Comparison of ENCODE assay signal across 1 cellular context in genomic region chr7:142782922-142783900, GRCh38.
TF ChIP-seq lines count a peak whose summit lies in the region.

No MANE protein-coding gene starts in this region.

TF ChIP-seq in K562, 482 proteins besides CTCF, POLR2A, EP300 and RAD21 (continued from another document and continues in another):
- TF ChIP-seq THRB (CRISPR knock-in tag; conservative IDR thresholded peaks at IDR 0.05) (no peak), DEAF1 (CRISPR knock-in tag; IDR thresholded peaks at IDR 0.05) (peak; percentile 100), HMG20A (CRISPR knock-in tag; conservative IDR thresholded peaks at IDR 0.05) (peak; percentile 69; the same call in 1 of the 2 replicates), ZNF263 (CRISPR knock-in tag; IDR thresholded peaks at IDR 0.05; ENCODE audit: borderline replicate concordance) (peak; percentile 13; the same call in 1 of the 2 replicates), SIN3B (IDR thresholded peaks at IDR 0.05; ENCODE audit: low read depth) (no peak), TEAD1 (CRISPR knock-in tag; IDR thresholded peaks at IDR 0.05) (peak in 1 of 2 experiments; percentile 76; a peak in 1 of 4 replicates), RBM22 (IDR thresholded peaks at IDR 0.05; ENCODE audit: low read depth, low read length, poor library complexity, severe bottlenecking) (no peak), CEBPG (CRISPR knock-in tag; IDR thresholded peaks at IDR 0.05) (0 out of 2 replicates have a peak, but pooled peaks have one; percentile 30), CEBPG (tag; conservative IDR thresholded peaks at IDR 0.05 in 1 of 2, IDR thresholded peaks at IDR 0.05 in 1 of 2) (0 out of 4 replicates have a peak, but pooled peaks of 1 of the 2 experiments have one; percentile 5), ELK3 (CRISPR knock-in tag; IDR thresholded peaks at IDR 0.05) (0 out of 2 replicates have a peak, but pooled peaks have one; percentile 41), POLR2AphosphoS2 (IDR thresholded peaks at IDR 0.05; ENCODE audit: low read length) (no peak), ZNF584 (CRISPR knock-in tag; IDR thresholded peaks at IDR 0.05; ENCODE audit: low read depth) (no peak), ZKSCAN8 (CRISPR knock-in tag; IDR thresholded peaks at IDR 0.05) (no peak), HINFP (tag; conservative IDR thresholded peaks at IDR 0.05; ENCODE audit: low read depth) (peak; percentile 90), RB1 (IDR thresholded peaks at IDR 0.05; ENCODE audit: low read depth) (peak; percentile 63), XRCC3 (IDR thresholded peaks at IDR 0.05) (no peak), TEAD4 (IDR thresholded peaks at IDR 0.05; ENCODE audit: low read length) (peak; percentile 26), TEAD4 (CRISPR knock-in tag; IDR thresholded peaks at IDR 0.05; ENCODE audit: borderline replicate concordance) (no peak), ZNF76 (CRISPR knock-in tag; IDR thresholded peaks at IDR 0.05; ENCODE audit: borderline replicate concordance) (0 out of 2 replicates have a peak, but pooled peaks have one; percentile 28), DMBX1 (CRISPR knock-in tag; IDR thresholded peaks at IDR 0.05; ENCODE audit: borderline replicate concordance) (peak; percentile 46; the same call in 1 of the 2 replicates), GATA2 (CRISPR knock-in tag; IDR thresholded peaks at IDR 0.05) (no peak), SMARCB1 (IDR thresholded peaks at IDR 0.05; ENCODE audit: insufficient read length, low read depth) (no peak), ZNF740 (CRISPR knock-in tag; IDR thresholded peaks at IDR 0.05) (peak; percentile 54; the same call in 1 of the 2 replicates), ZNF740 (tag; IDR thresholded peaks at IDR 0.05) (no peak), ZNF780A (CRISPR knock-in tag; IDR thresholded peaks at IDR 0.05) (peak; percentile 84; the same call in 1 of the 2 replicates), SP2 (IDR thresholded peaks at IDR 0.05; ENCODE audit: extremely low read depth, low read depth, low read length, poor library complexity, severe bottlenecking) (no peak), ZBTB5 (IDR thresholded peaks at IDR 0.05) (0 out of 2 replicates have a peak, but pooled peaks have one; percentile 10), ZBTB8A (IDR thresholded peaks at IDR 0.05; ENCODE audit: partially characterized antibody) (no peak)
- TF ChIP-seq, protein P1, sequence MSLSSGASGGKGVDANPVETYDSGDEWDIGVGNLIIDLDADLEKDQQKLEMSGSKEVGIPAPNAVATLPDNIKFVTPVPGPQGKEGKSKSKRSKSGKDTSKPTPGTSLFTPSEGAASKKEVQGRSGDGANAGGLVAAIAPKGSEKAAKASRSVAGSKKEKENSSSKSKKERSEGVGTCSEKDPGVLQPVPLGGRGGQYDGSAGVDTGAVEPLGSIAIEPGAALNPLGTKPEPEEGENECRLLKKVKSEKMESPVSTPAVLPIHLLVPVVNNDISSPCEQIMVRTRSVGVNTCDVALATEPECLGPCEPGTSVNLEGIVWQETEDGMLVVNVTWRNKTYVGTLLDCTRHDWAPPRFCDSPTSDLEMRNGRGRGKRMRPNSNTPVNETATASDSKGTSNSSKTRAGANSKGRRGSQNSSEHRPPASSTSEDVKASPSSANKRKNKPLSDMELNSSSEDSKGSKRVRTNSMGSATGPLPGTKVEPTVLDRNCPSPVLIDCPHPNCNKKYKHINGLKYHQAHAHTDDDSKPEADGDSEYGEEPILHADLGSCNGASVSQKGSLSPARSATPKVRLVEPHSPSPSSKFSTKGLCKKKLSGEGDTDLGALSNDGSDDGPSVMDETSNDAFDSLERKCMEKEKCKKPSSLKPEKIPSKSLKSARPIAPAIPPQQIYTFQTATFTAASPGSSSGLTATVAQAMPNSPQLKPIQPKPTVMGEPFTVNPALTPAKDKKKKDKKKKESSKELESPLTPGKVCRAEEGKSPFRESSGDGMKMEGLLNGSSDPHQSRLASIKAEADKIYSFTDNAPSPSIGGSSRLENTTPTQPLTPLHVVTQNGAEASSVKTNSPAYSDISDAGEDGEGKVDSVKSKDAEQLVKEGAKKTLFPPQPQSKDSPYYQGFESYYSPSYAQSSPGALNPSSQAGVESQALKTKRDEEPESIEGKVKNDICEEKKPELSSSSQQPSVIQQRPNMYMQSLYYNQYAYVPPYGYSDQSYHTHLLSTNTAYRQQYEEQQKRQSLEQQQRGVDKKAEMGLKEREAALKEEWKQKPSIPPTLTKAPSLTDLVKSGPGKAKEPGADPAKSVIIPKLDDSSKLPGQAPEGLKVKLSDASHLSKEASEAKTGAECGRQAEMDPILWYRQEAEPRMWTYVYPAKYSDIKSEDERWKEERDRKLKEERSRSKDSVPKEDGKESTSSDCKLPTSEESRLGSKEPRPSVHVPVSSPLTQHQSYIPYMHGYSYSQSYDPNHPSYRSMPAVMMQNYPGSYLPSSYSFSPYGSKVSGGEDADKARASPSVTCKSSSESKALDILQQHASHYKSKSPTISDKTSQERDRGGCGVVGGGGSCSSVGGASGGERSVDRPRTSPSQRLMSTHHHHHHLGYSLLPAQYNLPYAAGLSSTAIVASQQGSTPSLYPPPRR (CRISPR knock-in tag; IDR thresholded peaks at IDR 0.05; ENCODE audit: borderline replicate concordance), result peak; percentile 89; the same call in 1 of the 2 replicates
- TF ChIP-seq, protein P2, sequence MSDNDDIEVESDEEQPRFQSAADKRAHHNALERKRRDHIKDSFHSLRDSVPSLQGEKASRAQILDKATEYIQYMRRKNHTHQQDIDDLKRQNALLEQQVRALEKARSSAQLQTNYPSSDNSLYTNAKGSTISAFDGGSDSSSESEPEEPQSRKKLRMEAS (CRISPR knock-in tag; IDR thresholded peaks at IDR 0.05), result peak; percentile 69
- TF ChIP-seq, protein P3, sequence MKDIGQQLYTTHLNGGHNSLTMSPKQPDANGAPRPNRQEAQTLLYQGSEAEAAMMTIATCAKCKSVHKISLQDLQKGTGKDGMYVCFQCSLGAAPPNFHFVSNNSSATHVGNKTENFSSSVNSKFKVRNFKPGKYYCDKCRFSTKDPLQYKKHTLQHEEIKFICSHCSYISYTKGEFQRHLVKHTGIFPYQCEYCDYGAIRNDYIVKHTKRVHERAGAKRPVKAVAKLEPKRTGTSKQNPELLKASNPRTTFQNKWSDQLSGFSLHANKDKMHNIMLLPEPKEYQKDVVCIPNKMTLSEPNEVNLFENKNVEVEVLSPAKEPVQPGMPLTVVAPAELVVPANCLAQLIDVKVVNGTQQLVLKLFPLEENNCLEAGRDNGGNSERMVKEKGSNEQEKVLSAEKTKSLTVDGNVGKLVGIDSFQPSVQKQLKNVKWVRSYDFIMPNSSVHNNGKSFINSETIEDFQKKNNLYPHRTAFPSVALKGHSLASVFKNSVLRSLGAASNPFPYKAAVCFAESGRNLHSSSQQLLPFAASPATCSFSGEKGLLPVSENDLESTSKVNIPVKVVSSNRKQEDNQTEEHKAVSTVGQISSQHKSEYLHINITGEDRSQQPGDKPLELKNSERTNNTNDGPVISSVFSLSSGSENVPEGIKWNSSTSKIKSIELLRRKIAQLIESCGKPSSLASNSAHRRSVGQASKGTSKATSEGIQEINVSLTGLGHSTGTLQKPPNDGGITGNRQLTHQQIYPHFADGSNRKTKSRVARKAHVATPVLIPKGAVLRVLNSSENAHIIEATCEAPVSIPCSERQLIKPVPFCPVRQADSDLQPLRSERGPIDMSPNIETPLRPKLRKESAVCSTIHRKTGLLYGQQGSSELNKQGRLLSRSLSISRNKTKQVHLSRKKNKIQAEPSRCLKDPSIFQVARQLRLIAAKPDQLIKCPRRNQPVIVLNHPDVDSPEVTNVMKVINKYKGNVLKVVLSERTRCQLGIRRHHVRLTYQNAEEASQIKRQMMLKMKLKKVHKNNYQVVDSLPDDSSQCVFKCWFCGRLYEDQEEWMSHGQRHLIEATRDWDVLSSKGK (CRISPR knock-in tag; IDR thresholded peaks at IDR 0.05), result no peak
- TF ChIP-seq, protein P4, sequence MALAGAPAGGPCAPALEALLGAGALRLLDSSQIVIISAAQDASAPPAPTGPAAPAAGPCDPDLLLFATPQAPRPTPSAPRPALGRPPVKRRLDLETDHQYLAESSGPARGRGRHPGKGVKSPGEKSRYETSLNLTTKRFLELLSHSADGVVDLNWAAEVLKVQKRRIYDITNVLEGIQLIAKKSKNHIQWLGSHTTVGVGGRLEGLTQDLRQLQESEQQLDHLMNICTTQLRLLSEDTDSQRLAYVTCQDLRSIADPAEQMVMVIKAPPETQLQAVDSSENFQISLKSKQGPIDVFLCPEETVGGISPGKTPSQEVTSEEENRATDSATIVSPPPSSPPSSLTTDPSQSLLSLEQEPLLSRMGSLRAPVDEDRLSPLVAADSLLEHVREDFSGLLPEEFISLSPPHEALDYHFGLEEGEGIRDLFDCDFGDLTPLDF (CRISPR knock-in tag; IDR thresholded peaks at IDR 0.05), result 0 out of 2 replicates have a peak, but pooled peaks have one; percentile 44
- TF ChIP-seq, protein P5, sequence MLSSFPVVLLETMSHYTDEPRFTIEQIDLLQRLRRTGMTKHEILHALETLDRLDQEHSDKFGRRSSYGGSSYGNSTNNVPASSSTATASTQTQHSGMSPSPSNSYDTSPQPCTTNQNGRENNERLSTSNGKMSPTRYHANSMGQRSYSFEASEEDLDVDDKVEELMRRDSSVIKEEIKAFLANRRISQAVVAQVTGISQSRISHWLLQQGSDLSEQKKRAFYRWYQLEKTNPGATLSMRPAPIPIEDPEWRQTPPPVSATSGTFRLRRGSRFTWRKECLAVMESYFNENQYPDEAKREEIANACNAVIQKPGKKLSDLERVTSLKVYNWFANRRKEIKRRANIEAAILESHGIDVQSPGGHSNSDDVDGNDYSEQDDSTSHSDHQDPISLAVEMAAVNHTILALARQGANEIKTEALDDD (IDR thresholded peaks at IDR 0.05), result 0 out of 2 replicates have a peak, but pooled peaks have one; percentile 37
- TF ChIP-seq, protein P6, sequence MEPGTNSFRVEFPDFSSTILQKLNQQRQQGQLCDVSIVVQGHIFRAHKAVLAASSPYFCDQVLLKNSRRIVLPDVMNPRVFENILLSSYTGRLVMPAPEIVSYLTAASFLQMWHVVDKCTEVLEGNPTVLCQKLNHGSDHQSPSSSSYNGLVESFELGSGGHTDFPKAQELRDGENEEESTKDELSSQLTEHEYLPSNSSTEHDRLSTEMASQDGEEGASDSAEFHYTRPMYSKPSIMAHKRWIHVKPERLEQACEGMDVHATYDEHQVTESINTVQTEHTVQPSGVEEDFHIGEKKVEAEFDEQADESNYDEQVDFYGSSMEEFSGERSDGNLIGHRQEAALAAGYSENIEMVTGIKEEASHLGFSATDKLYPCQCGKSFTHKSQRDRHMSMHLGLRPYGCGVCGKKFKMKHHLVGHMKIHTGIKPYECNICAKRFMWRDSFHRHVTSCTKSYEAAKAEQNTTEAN (CRISPR knock-in tag; IDR thresholded peaks at IDR 0.05), result peak; percentile 81; the same call in 1 of the 2 replicates
